ENCODE assay signal across 1 cellular context in genomic region chr18:3118195-3119010, GRCh38.
TF ChIP-seq lines count a peak whose summit lies in the region.

No MANE protein-coding gene starts in this region.

TF ChIP-seq in GM23338, 12 proteins besides CTCF, POLR2A, EP300 and RAD21 (continued from another document):
- TF ChIP-seq ZNF462 (CRISPR knock-in tag; IDR thresholded peaks at IDR 0.05) (no peak), EZH2phosphoT487 (IDR thresholded peaks at IDR 0.05; ENCODE audit: unreplicated experiment) (no peak), NANOG (IDR thresholded peaks at IDR 0.05; ENCODE audit: borderline replicate concordance) (no peak), JUNB (IDR thresholded peaks at IDR 0.05; ENCODE audit: unreplicated experiment) (no peak), ZNF331 (CRISPR knock-in tag; IDR thresholded peaks at IDR 0.05; ENCODE audit: low read depth) (no peak), CREB1 (CRISPR knock-in tag; IDR thresholded peaks at IDR 0.05; ENCODE audit: low read depth) (no peak), STAT1 (IDR thresholded peaks at IDR 0.05; ENCODE audit: unreplicated experiment) (no peak)
